In the genomic region with DNA sequence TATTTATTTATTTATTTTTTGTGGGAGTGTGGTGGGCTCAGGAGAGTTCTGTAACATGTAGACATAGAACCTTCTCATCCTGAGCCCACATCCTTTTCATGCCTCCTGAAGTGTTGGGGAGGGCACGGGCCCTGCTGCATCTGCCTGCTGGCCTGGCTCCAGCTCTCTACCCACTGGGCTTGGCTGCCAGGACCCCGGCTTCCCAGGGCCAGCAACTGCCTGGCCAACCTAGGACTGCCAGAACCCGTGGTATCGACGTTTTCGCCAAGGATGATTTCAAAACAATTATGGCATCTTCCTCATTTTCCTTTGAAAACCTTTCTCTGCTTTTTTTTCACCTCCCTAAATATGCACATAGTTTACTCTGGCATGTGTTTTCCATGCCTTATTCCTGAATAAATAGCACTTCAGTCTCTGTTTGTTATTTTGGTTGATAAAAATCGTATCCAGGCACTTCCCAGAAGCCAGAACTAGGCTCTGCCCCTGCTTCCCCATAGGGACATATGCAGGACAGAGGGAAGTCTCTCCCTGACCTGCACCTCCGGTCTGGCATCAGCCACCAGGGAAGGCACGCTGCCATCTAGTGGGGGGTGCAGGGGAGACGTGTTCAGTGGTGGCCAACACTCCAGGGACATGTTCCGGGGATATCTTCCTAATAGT, we compare ENCODE assay signal across 7 cellular contexts. TPM values are rescaled to one million over a fixed set of nuclear protein-coding genes. Genes with fewer than 3 reads are reported as not detected.
DNase-seq lines count a peak whose midpoint lies in the region; ATAC-seq and TF ChIP-seq lines count a peak whose summit lies in the region.

No MANE protein-coding gene starts in this region.

- H3K27me3 ChIP-seq in right lobe of liver (no peaks in the 10 kb centered on the region), stomach (no peaks in the 10 kb centered on the region)

- in situ Hi-C loops in KBM-7 (cut with MboI; ENCODE audit: low pct_unique_long_range_greater_than_20kb, low sequenced_read_pairs): no loop called here

- intact Hi-C loops in right lobe of liver (cut with DNase I): no loop called here
- intact Hi-C loops in stomach (cut with DNase I; ENCODE audit: low total_unique reads): no loop called here

- H3K27ac ChIP-seq in right lobe of liver (peak overlapping the region in 2 of 3 donors; percentile 21 to 59), stomach (no peak overlapping the region)

- H3K4me3 ChIP-seq in right lobe of liver: no peak overlapping the region
- no peak overlapping the region for H3K4me3 ChIP-seq in stomach

- peak; percentile 16 to 51 (median 46) for TF ChIP-seq CTCF in right lobe of liver (IDR thresholded peaks at IDR 0.05)
- peak in 2 of 7 experiments; percentile 12 to 26 for TF ChIP-seq CTCF in stomach (IDR thresholded peaks at IDR 0.05)

- TF ChIP-seq POLR2A in right lobe of liver (IDR thresholded peaks at IDR 0.05) (no peak), stomach (IDR thresholded peaks at IDR 0.05) (no peak)

- ATAC-seq in right lobe of liver: peak; percentile 85 to 97 (median 92)

- peak; percentile 53 for DNase-seq in GM03348 (ENCODE audit: low spot score)
- DNase-seq in KBM-7: peak; percentile 65
- DNase-seq in UCSD-AML1 (lab: John Stamatoyannopoulos, UW; ENCODE audit: unreplicated experiment): peak; percentile 37
- DNase-seq in cerebellum (ENCODE audit: low spot score): peak; percentile 20
- DNase-seq in right lobe of liver: peak; percentile 80 to 88 (median 86)
- DNase-seq in stomach: peak; percentile 66
- no peak for DNase-seq in NCI-H345 (lab: John Stamatoyannopoulos, UW)

- 13% methylated on average over 11 of the region's 11 CpGs for WGBS in right lobe of liver (ENCODE audit: insufficient coverage, low coverage, low lambda C conversion rate, missing lambda C conversion rate)
- 32 to 50% (median 42%) methylated on average over 11 of the region's 11 CpGs for WGBS in stomach, 5 donors

- H3K4me1 ChIP-seq in right lobe of liver (peaks cover 0 to 16% (median 2%) of the 10 kb centered on the region in 4 donors), stomach (peaks cover 0 to 10% (median 6%) of the 10 kb centered on the region in 4 donors)

- H3K36me3 ChIP-seq in right lobe of liver (no peaks in the 10 kb centered on the region), stomach (no peaks in the 10 kb centered on the region)

- no peaks in the 10 kb centered on the region for H3K9me3 ChIP-seq in right lobe of liver
- no peaks in the 10 kb centered on the region for H3K9me3 ChIP-seq in stomach

- no peak for TF ChIP-seq EP300 in stomach (IDR thresholded peaks at IDR 0.05)

RNA-seq across cellular contexts. Expression of gene ANTXRL, which starts 31.0 kb away (rescaled TPM):
- total RNA-seq in cerebellum (not detected), right lobe of liver (not detected), stomach (not detected)
- polyA plus RNA-seq in stomach: not detected

Comparison
In these comparisons a context has a peak if more than half of its experiments do, and no peak if none do; other contexts are left out.
1. H3K27ac ChIP-seq: peak in right lobe of liver (2 of 3); none in stomach (0 of 5).